ENCODE assay signal across 19 cellular contexts in the genomic region with DNA sequence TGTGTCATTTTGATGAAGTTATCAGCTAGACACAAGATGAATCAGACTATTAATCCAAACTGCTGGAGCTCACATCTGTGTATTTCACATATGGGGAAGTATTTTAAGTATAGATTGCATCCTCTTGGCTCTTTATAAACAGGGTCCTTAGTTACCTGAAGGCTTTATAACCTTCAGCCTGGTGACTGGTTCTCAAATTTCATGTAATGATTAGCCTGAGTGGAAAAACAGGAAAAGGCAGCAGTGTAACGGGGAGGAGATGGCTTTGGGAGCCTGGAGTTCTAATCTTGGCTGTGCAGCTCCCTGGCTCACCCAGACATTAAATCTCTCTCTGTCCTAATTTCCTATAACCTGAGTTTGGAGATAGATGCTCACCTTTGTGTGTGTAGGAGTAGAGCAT.
"Had no signal": no experiment of that assay in that cellular context is flagged by ENCODE, and none has a peak within 500 bp of the region (broad histone marks: within the 10 kb centered on the region; RNA-seq: fewer than 3 reads in every experiment).

No MANE protein-coding gene starts in this region.

- H3K36me3 Mint-ChIP-seq: activated naive CD4-positive, alpha-beta T cell treated with anti-CD3 and anti-CD28 coated beads, Interleukin-2, amount 50 U/mL, for 72 hours; naive thymus-derived CD8-positive, alpha-beta T cell; type B pancreatic cell had no signal

- H3K27ac Mint-ChIP-seq: activated B cell treated with CpG ODN at 0.5 μM for 24 hours; activated CD4-positive, alpha-beta T cell treated with anti-CD3 and anti-CD28 coated beads, Interleukin-2, amount 10 ng/mL, durations not matched to agents 24 days and 14 days; activated naive CD4-positive, alpha-beta T cell treated with anti-CD3 and anti-CD28 coated beads, Interleukin-2, amount 50 U/mL, for 72 hours; activated T-cell treated with anti-CD3 and anti-CD28 coated beads, Interleukin-2, amount 50 U/mL, for 72 hours; endodermal cell; naive thymus-derived CD8-positive, alpha-beta T cell; stimulated activated naive CD8-positive, alpha-beta T cell treated with anti-CD3 and anti-CD28 coated beads, Interleukin-15, Interleukin-2, amounts not matched to agents 100 ng/mL and 50 ng/mL, for 24 hours; T-helper 17 cell; type B pancreatic cell had no signal

- ATAC-seq: activated naive CD4-positive, alpha-beta T cell treated with anti-CD3 and anti-CD28 coated beads, Interleukin-2, amount 50 U/mL, for 72 hours; activated T-cell treated with anti-CD3 and anti-CD28 coated beads, Interleukin-2, amount 50 U/mL, for 72 hours; heart left ventricle; left lung; naive thymus-derived CD8-positive, alpha-beta T cell; T-helper 17 cell had no signal

- H3K27me3 Mint-ChIP-seq: activated B cell treated with CpG ODN at 0.5 μM for 24 hours; activated CD4-positive, alpha-beta T cell treated with anti-CD3 and anti-CD28 coated beads, Interleukin-2, amount 10 ng/mL, durations not matched to agents 24 days and 14 days; type B pancreatic cell had no signal

- DNase-seq: activated B cell treated with CpG ODN at 0.5 μM for 24 hours; activated CD4-positive, alpha-beta T cell treated with anti-CD3 and anti-CD28 coated beads, Interleukin-2, amount 10 ng/mL, durations not matched to agents 24 days and 14 days; activated CD8-positive, alpha-beta memory T cell treated with anti-CD3 and anti-CD28 coated beads, Interleukin-2, amount 50 U/mL, for 48 hours; activated gamma-delta T cell; activated T-cell treated with anti-CD3 and anti-CD28 coated beads, Interleukin-2, amount 50 U/mL, for 72 hours; dorsolateral prefrontal cortex; endodermal cell; heart left ventricle; left lung; mammary epithelial cell; naive thymus-derived CD8-positive, alpha-beta T cell; posterior cingulate gyrus; small intestine; stimulated activated CD4-positive, alpha-beta T cell treated with anti-CD3 and anti-CD28 coated beads, Interleukin-4, amount 100 ng/mL, for 4 hours; stimulated activated CD8-positive, alpha-beta memory T cell treated with anti-CD3 and anti-CD28 coated beads, Interleukin-4, amount 100 ng/mL, for 48 hours; T-helper 17 cell had no signal

- H3K4me3 Mint-ChIP-seq: activated B cell treated with CpG ODN at 0.5 μM for 24 hours; activated CD4-positive, alpha-beta T cell treated with anti-CD3 and anti-CD28 coated beads, Interleukin-2, amount 10 ng/mL, durations not matched to agents 24 days and 14 days; activated T-cell treated with anti-CD3 and anti-CD28 coated beads, Interleukin-2, amount 50 U/mL, for 72 hours; endodermal cell; naive thymus-derived CD8-positive, alpha-beta T cell; stimulated activated naive CD8-positive, alpha-beta T cell treated with anti-CD3 and anti-CD28 coated beads, Interleukin-15, Interleukin-2, amounts not matched to agents 100 ng/mL and 50 ng/mL, for 24 hours; T-helper 17 cell; type B pancreatic cell had no signal

- H3K4me1 Mint-ChIP-seq: activated B cell treated with CpG ODN at 0.5 μM for 24 hours; activated CD4-positive, alpha-beta T cell treated with anti-CD3 and anti-CD28 coated beads, Interleukin-2, amount 10 ng/mL, durations not matched to agents 24 days and 14 days; naive thymus-derived CD8-positive, alpha-beta T cell; T-helper 17 cell had no signal

- H3K9me3 Mint-ChIP-seq: activated B cell treated with CpG ODN at 0.5 μM for 24 hours; activated CD4-positive, alpha-beta T cell treated with anti-CD3 and anti-CD28 coated beads, Interleukin-2, amount 10 ng/mL, durations not matched to agents 24 days and 14 days; activated naive CD4-positive, alpha-beta T cell treated with anti-CD3 and anti-CD28 coated beads, Interleukin-2, amount 50 U/mL, for 72 hours; activated T-cell treated with anti-CD3 and anti-CD28 coated beads, Interleukin-2, amount 50 U/mL, for 72 hours; naive thymus-derived CD8-positive, alpha-beta T cell had no signal
